ENCODE assay signal across 20 cellular contexts in genomic region chr11:70501933-70502540, GRCh38.
DNase-seq lines count a peak whose midpoint lies in the region; ATAC-seq and TF ChIP-seq lines count a peak whose summit lies in the region.
"Had no signal": no experiment of that assay in that cellular context is flagged by ENCODE, and none has a peak within 500 bp of the region (broad histone marks: within the 10 kb centered on the region; RNA-seq: fewer than 3 reads in every experiment).

No MANE protein-coding gene starts in this region.

- no peaks in the 10 kb centered on the region for H4K20me1 ChIP-seq in BLaER1
- no peaks in the 10 kb centered on the region for H4K20me1 ChIP-seq in H9 (ENCODE audit: control insufficient read depth, insufficient read depth, insufficient read length)
- H4K20me1 ChIP-seq in OCI-LY7 (ENCODE audit: insufficient read depth, low read length) = no peaks in the 10 kb centered on the region

- no peak overlapping the region for H2BK12ac ChIP-seq in H9 (ENCODE audit: insufficient read length, low read depth, low read length)

- H3K27me3 ChIP-seq in BLaER1 (no peaks in the 10 kb centered on the region), H9 (ENCODE audit: insufficient read depth, low read length) (no peaks in the 10 kb centered on the region)
- H3K27me3 ChIP-seq: suprapubic skin had no signal

- POLR2A ChIA-PET in OCI-LY7 (lab: Charles Lee) = no interaction called here

- H3K36me3 Mint-ChIP-seq in H9 (ENCODE audit: insufficient read depth in 1 of 3, low read depth in 3 of 3) (peaks cover 0 to 5% (median 0%) of the 10 kb centered on the region in 3 experiments; a peak in 3 of 7 replicates), chondrocyte (ENCODE audit: low read depth) (no peaks in the 10 kb centered on the region), neural crest cell (ENCODE audit: low read depth) (no peaks in the 10 kb centered on the region)
- no peaks in the 10 kb centered on the region for H3K36me3 Mint-ChIP-seq in activated naive CD4-positive, alpha-beta T cell treated with anti-CD3 and anti-CD28 coated beads, Interleukin-2, amount 50 U/mL, for 72 hours
- H3K36me3 Mint-ChIP-seq: activated naive CD8-positive, alpha-beta T cell treated with anti-CD3 and anti-CD28 coated beads, Interleukin-2, amount 10 ng/mL, durations not matched to agents 7 days and 5 days; naive thymus-derived CD4-positive, alpha-beta T cell had no signal

- H3K4me1 Mint-ChIP-seq in H9 (peaks cover 13 to 33% of the 10 kb centered on the region in 2 experiments), chondrocyte (ENCODE audit: low read depth) (no peaks in the 10 kb centered on the region), neural crest cell (peaks cover 33% of the 10 kb centered on the region)
- H3K4me1 Mint-ChIP-seq: activated CD4-positive, alpha-beta T cell treated with anti-CD3 and anti-CD28 coated beads, Interleukin-2, amount 10 ng/mL, durations not matched to agents 7 days and 5 days; activated naive CD8-positive, alpha-beta T cell treated with anti-CD3 and anti-CD28 coated beads, Interleukin-2, amount 10 ng/mL, durations not matched to agents 7 days and 5 days had no signal

- H3K27me3 Mint-ChIP-seq in H9 (ENCODE audit: low read depth) (no peaks in the 10 kb centered on the region), chondrocyte (ENCODE audit: low read depth) (peaks cover 5% of the 10 kb centered on the region), neural crest cell (ENCODE audit: low read depth) (no peaks in the 10 kb centered on the region)
- H3K27me3 Mint-ChIP-seq: activated CD4-positive, alpha-beta T cell treated with anti-CD3 and anti-CD28 coated beads, Interleukin-2, amount 10 ng/mL, durations not matched to agents 7 days and 5 days; activated naive CD8-positive, alpha-beta T cell treated with anti-CD3 and anti-CD28 coated beads, Interleukin-2, amount 10 ng/mL, durations not matched to agents 7 days and 5 days; activated T-cell treated with anti-CD3 and anti-CD28 coated beads, Interleukin-2, amount 50 U/mL, for 24 hours; dendritic cell treated with granulocyte-macrophage colony-stimulating factor and Interleukin-4, amounts not matched to agents 40 ng/mL and 50 ng/mL, for 4 days had no signal

- no peak overlapping the region for H2AFZ ChIP-seq in H9 (ENCODE audit: low read length)
- H2AFZ ChIP-seq in OCI-LY7 (ENCODE audit: low read length) = no peak overlapping the region

- H3K79me1 ChIP-seq in H9 (ENCODE audit: insufficient read depth, low read depth, low read length, poor library complexity, severe bottlenecking) = no peaks in the 10 kb centered on the region

- H3K27ac Mint-ChIP-seq in H9 (peak overlapping the region in 2 of 3 experiments; percentile 68 to 79; a peak in 5 of 7 replicates), chondrocyte (ENCODE audit: unreplicated experiment) (no peak overlapping the region), neural crest cell (ENCODE audit: unreplicated experiment) (peak overlapping the region; percentile 57)
- no peak overlapping the region for H3K27ac Mint-ChIP-seq in activated naive CD4-positive, alpha-beta T cell treated with anti-CD3 and anti-CD28 coated beads, Interleukin-2, amount 50 U/mL, for 72 hours
- H3K27ac Mint-ChIP-seq: activated CD4-positive, alpha-beta T cell treated with anti-CD3 and anti-CD28 coated beads, Interleukin-2, amount 10 ng/mL, durations not matched to agents 7 days and 5 days; activated naive CD8-positive, alpha-beta T cell treated with anti-CD3 and anti-CD28 coated beads, Interleukin-2, amount 10 ng/mL, durations not matched to agents 7 days and 5 days; activated T-cell treated with anti-CD3 and anti-CD28 coated beads, Interleukin-2, amount 50 U/mL, for 24 hours; dendritic cell treated with granulocyte-macrophage colony-stimulating factor and Interleukin-4, amounts not matched to agents 40 ng/mL and 50 ng/mL, for 4 days; endodermal cell; naive thymus-derived CD4-positive, alpha-beta T cell had no signal

- no peak overlapping the region for H3T11ph ChIP-seq in H9 (ENCODE audit: low read length)

- H2BK5ac ChIP-seq in H9 (ENCODE audit: insufficient read length, low read length) = no peak overlapping the region

- no peak overlapping the region for H4K5ac ChIP-seq in H9 (ENCODE audit: insufficient read length, low read depth, low read length)

- no peak overlapping the region for H4K8ac ChIP-seq in H9 (replicated peaks; ENCODE audit: insufficient read length, low read depth, low read length)

- peaks cover 42% of the 10 kb centered on the region for H3K4me1 ChIP-seq in BLaER1
- no peaks in the 10 kb centered on the region for H3K4me1 ChIP-seq in H9 (ENCODE audit: insufficient read depth, low read length)
- no peaks in the 10 kb centered on the region for H3K4me1 ChIP-seq in OCI-LY7 (ENCODE audit: insufficient read depth, low read length, poor library complexity, severe bottlenecking)
- H3K4me1 ChIP-seq: suprapubic skin had no signal

- H3K23ac ChIP-seq in H9 (ENCODE audit: insufficient read length, low read depth, low read length) = no peak overlapping the region

- no peak overlapping the region for H3K56ac ChIP-seq in H9 (ENCODE audit: insufficient read length, low read depth, low read length)

- intact Hi-C loops in OCI-LY7 (cut with micrococcal nuclease; ENCODE audit: unreplicated experiment) = no loop called here

- H4K91ac ChIP-seq in H9 (ENCODE audit: insufficient read length, low read depth, low read length) = no peak overlapping the region

- no peak overlapping the region for H3K4ac ChIP-seq in H9 (ENCODE audit: low read depth, low read length)

- no peaks in the 10 kb centered on the region for H3K23me2 ChIP-seq in H9 (ENCODE audit: insufficient read length, low read depth, low read length, poor library complexity, severe bottlenecking)

- H3K9ac ChIP-seq in BLaER1 (no peak overlapping the region), H9 (ENCODE audit: extremely low read depth, insufficient read length, low read length) (no peak overlapping the region)

- H3K9me3 ChIP-seq in BLaER1 (no peaks in the 10 kb centered on the region), H9 (ENCODE audit: control insufficient read depth, low read depth, low read length) (no peaks in the 10 kb centered on the region), OCI-LY7 (ENCODE audit: low read length) (no peaks in the 10 kb centered on the region)
- H3K9me3 ChIP-seq: suprapubic skin had no signal

- H3K9me3 Mint-ChIP-seq in H9 = no peaks in the 10 kb centered on the region
- H3K9me3 Mint-ChIP-seq in chondrocyte (ENCODE audit: low read depth) = no peaks in the 10 kb centered on the region
- H3K9me3 Mint-ChIP-seq in neural crest cell = no peaks in the 10 kb centered on the region
- H3K9me3 Mint-ChIP-seq in activated naive CD4-positive, alpha-beta T cell treated with anti-CD3 and anti-CD28 coated beads, Interleukin-2, amount 50 U/mL, for 72 hours = no peaks in the 10 kb centered on the region
- H3K9me3 Mint-ChIP-seq: activated CD4-positive, alpha-beta T cell treated with anti-CD3 and anti-CD28 coated beads, Interleukin-2, amount 10 ng/mL, durations not matched to agents 7 days and 5 days; activated naive CD8-positive, alpha-beta T cell treated with anti-CD3 and anti-CD28 coated beads, Interleukin-2, amount 10 ng/mL, durations not matched to agents 7 days and 5 days; activated T-cell treated with anti-CD3 and anti-CD28 coated beads, Interleukin-2, amount 50 U/mL, for 24 hours; dendritic cell treated with granulocyte-macrophage colony-stimulating factor and Interleukin-4, amounts not matched to agents 40 ng/mL and 50 ng/mL, for 4 days; endodermal cell; naive thymus-derived CD4-positive, alpha-beta T cell had no signal

- H3K4me3 ChIP-seq in BLaER1 (no peak overlapping the region), OCI-LY7 (ENCODE audit: low read depth, low read length, poor library complexity, severe bottlenecking) (no peak overlapping the region)
- H3K4me3 ChIP-seq: suprapubic skin had no signal

- no CpG with 5 or more reads among the region's 18 CpGs for WGBS in H9 (ENCODE audit: extremely low coverage, insufficient read length, low lambda C conversion rate)

- H3K36me3 ChIP-seq in BLaER1 (no peaks in the 10 kb centered on the region), OCI-LY7 (ENCODE audit: insufficient read depth, low read length) (no peaks in the 10 kb centered on the region)
- H3K36me3 ChIP-seq: suprapubic skin had no signal

- no TSS peak for BruUV-seq in OCI-LY7 (replicated peaks; lab: Mats Ljungman, UMichigan)

- no peak for ATAC-seq in GM18505 (IDR thresholded peaks at IDR 0.05; ENCODE audit: unreplicated experiment)
- no peak for ATAC-seq in activated naive CD4-positive, alpha-beta T cell treated with anti-CD3 and anti-CD28 coated beads, Interleukin-2, amount 50 U/mL, for 72 hours
- ATAC-seq: naive thymus-derived CD4-positive, alpha-beta T cell had no signal

- H2BK20ac ChIP-seq in H9 (ENCODE audit: low read depth, low read length, poor library complexity, severe bottlenecking) = no peak overlapping the region

- no peak for TF ChIP-seq POLR2A in GM18505 (IDR thresholded peaks at IDR 0.05; ENCODE audit: borderline replicate concordance, extremely low read depth, insufficient read depth, insufficient read length)

- H3K79me2 ChIP-seq in H9 (ENCODE audit: insufficient read depth, low read length) (no peaks in the 10 kb centered on the region), OCI-LY7 (ENCODE audit: insufficient read depth, low read depth, low read length) (no peaks in the 10 kb centered on the region)

- no peaks in the 10 kb centered on the region for H3K9me2 ChIP-seq in OCI-LY7 (ENCODE audit: insufficient read depth, low read length)

- H3K4me3 Mint-ChIP-seq in H9 (no peak overlapping the region; a peak in 1 of 5 replicates), chondrocyte (ENCODE audit: unreplicated experiment) (no peak overlapping the region), neural crest cell (no peak overlapping the region)
- H3K4me3 Mint-ChIP-seq: activated CD4-positive, alpha-beta T cell treated with anti-CD3 and anti-CD28 coated beads, Interleukin-2, amount 10 ng/mL, durations not matched to agents 7 days and 5 days; activated naive CD8-positive, alpha-beta T cell treated with anti-CD3 and anti-CD28 coated beads, Interleukin-2, amount 10 ng/mL, durations not matched to agents 7 days and 5 days; activated T-cell treated with anti-CD3 and anti-CD28 coated beads, Interleukin-2, amount 50 U/mL, for 24 hours; dendritic cell treated with granulocyte-macrophage colony-stimulating factor and Interleukin-4, amounts not matched to agents 40 ng/mL and 50 ng/mL, for 4 days; endodermal cell; naive thymus-derived CD4-positive, alpha-beta T cell had no signal

- no peak overlapping the region for H2BK15ac ChIP-seq in H9 (ENCODE audit: low read depth, low read length)

- CTCF ChIA-PET in OCI-LY7 (lab: Charles Lee; ENCODE audit: unreplicated experiment) = no interaction called here

- H3K4me2 ChIP-seq in BLaER1 = peak overlapping the region; percentile 40; the same call in 1 of the 2 replicates
- no peak overlapping the region for H3K4me2 ChIP-seq in H9 (ENCODE audit: insufficient read depth, insufficient read length, low read length)
- no peak overlapping the region for H3K4me2 ChIP-seq in OCI-LY7 (ENCODE audit: low read length)

- TF ChIP-seq CTCF in H9 (conservative IDR thresholded peaks at IDR 0.05) = no peak
- TF ChIP-seq CTCF in chondrocyte (IDR thresholded peaks at IDR 0.05) = no peak
- TF ChIP-seq CTCF in neural crest cell (conservative IDR thresholded peaks at IDR 0.05) = no peak
- no peak for TF ChIP-seq CTCF in OCI-LY7 (conservative IDR thresholded peaks at IDR 0.05; ENCODE audit: low read length)

- H3K27ac ChIP-seq in BLaER1 (no peak overlapping the region), H9 (ENCODE audit: insufficient read length, low read depth, low read length) (no peak overlapping the region), OCI-LY7 (ENCODE audit: low read depth, low read length, poor library complexity, severe bottlenecking) (no peak overlapping the region)
- H3K27ac ChIP-seq: C4-2B, suprapubic skin had no signal

- no peak overlapping the region for H3K14ac ChIP-seq in H9 (ENCODE audit: insufficient read depth, low read length)

- no peak overlapping the region for H2BK120ac ChIP-seq in H9 (ENCODE audit: low read depth, low read length, poor library complexity, severe bottlenecking)

- DNase-seq in H9 = no peak
- peak; percentile 87 for DNase-seq in chondrocyte (ENCODE audit: low spot score)
- no peak for DNase-seq in neural crest cell (ENCODE audit: low read depth, low spot score)
- no peak for DNase-seq in amygdala (lab: John Stamatoyannopoulos, UW)
- DNase-seq in OCI-LY7 (ENCODE audit: low spot score) = no peak
- DNase-seq in activated naive CD4-positive, alpha-beta T cell treated with anti-CD3 and anti-CD28 coated beads, Interleukin-2, amount 50 U/mL, for 72 hours (ENCODE audit: low spot score in 2 of 2) = no peak
- DNase-seq: activated CD4-positive, alpha-beta T cell treated with anti-CD3 and anti-CD28 coated beads, Interleukin-2, amount 10 ng/mL, durations not matched to agents 7 days and 5 days; activated effector memory CD4-positive, alpha-beta T cell treated with anti-CD3 and anti-CD28 coated beads, Interleukin-2, amount 50 U/mL, for 16 hours; activated naive CD8-positive, alpha-beta T cell treated with anti-CD3 and anti-CD28 coated beads, Interleukin-2, amount 10 ng/mL, durations not matched to agents 7 days and 5 days; activated T-cell treated with anti-CD3 and anti-CD28 coated beads, Interleukin-2, amount 50 U/mL, for 24 hours; endodermal cell; islet precursor cell; naive thymus-derived CD4-positive, alpha-beta T cell; small intestine; stimulated activated naive CD4-positive, alpha-beta T cell had no signal

- no peak overlapping the region for H3K18ac ChIP-seq in H9 (ENCODE audit: insufficient read length, low read depth, low read length)

- H2AK5ac ChIP-seq in H9 (ENCODE audit: insufficient read length, low read length) = no peak overlapping the region

Comparison
In these comparisons a context has a peak if more than half of its experiments do, and no peak if none do; other contexts are left out.
1. H3K27ac Mint-ChIP-seq: peak in H9 (2 of 3) and neural crest cell (single experiment); none in chondrocyte (single experiment) and activated naive CD4-positive, alpha-beta T cell treated with anti-CD3 and anti-CD28 coated beads, Interleukin-2, amount 50 U/mL, for 72 hours (0 of 2).